ENCODE assay signal across 15 cellular contexts in genomic region chr7:23700058-23700457, GRCh38. TPM values are rescaled to one million over a fixed set of nuclear protein-coding genes. Genes with fewer than 3 reads are reported as not detected.
"Had no signal": no experiment of that assay in that cellular context is flagged by ENCODE, and none has a peak within 500 bp of the region (broad histone marks: within the 10 kb centered on the region; RNA-seq: fewer than 3 reads in every experiment).

No MANE protein-coding gene starts in this region.

- ATAC-seq: activated T-helper 17 cell treated with anti-CD3 and anti-CD28 coated beads, Interleukin-2, amount 50 U/mL, for 72 hours; gastroesophageal sphincter; left ventricle myocardium superior had no signal

- H3K4me3 ChIP-seq: adrenal gland, gastroesophageal sphincter, sigmoid colon, suprapubic skin had no signal

- H3K27me3 ChIP-seq: adrenal gland, gastroesophageal sphincter, sigmoid colon, suprapubic skin had no signal

- DNase-seq: activated CD4-positive, alpha-beta T cell treated with anti-CD3 and anti-CD28 coated beads, Interleukin-2, amount 50 U/mL, for 1 hour; activated CD4-positive, CD25-positive, alpha-beta regulatory T cell; activated naive CD4-positive, alpha-beta T cell treated with anti-CD3 and anti-CD28 coated beads, Interleukin-2, amount 10 ng/mL, durations not matched to agents 7 days and 5 days; activated T-cell treated with anti-CD3 and anti-CD28 coated beads for 4 hours; adrenal gland; central memory CD4-positive, alpha-beta T cell; cortex of kidney; kidney; left ventricle myocardium superior; sigmoid colon; stimulated activated CD4-positive, alpha-beta T cell treated with anti-CD3 and anti-CD28 coated beads, Interleukin-2, amount 100 ng/mL, for 24 hours; stimulated activated naive CD4-positive, alpha-beta T cell treated with Interleukin-2 at 50 U/mL for 16 hours had no signal

- FAIRE-seq: kidney had no signal

RNA-seq across cellular contexts. Expression of gene STK31, which starts 10.0 kb away (rescaled TPM):
- total RNA-seq: left ventricle myocardium superior had no signal
